Comparison of ENCODE assay signal across 1 cellular context in the genomic region with DNA sequence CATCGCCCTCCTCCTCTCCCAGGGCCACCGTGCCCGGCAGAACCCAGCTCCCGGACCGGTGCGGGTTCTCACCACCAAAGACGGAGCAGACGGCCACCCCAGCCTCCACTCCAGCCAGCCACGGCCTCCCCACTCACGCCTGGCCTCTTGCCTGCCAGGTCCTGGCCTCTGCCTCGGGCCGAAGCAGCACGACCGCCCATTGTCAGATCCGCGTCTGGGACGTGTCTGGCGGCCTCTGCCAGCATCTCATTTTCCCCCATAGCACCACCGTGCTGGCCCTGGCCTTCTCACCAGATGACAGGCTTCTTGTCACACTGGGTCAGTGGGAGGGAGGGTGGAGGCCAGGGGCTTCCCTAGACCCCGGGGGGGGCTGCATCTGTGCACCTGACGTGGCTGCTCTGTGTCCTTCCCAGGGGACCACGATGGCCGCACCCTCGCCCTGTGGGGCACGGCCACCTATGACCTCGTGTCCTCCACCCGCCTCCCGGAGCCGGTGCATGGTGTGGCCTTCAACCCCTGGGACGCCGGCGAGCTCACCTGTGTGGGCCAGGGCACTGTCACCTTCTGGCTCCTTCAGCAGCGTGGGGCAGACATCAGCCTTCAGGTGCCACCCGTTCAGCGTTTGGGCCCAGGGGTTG.
TF ChIP-seq lines count a peak whose summit lies in the region.

No MANE protein-coding gene starts in this region.

TF ChIP-seq in K562, 482 proteins besides CTCF, POLR2A, EP300 and RAD21:
- TF ChIP-seq CEBPB (tag; IDR thresholded peaks at IDR 0.05) (no peak), ESRRB (CRISPR knock-in tag; IDR thresholded peaks at IDR 0.05; ENCODE audit: borderline replicate concordance) (no peak), HDGF (IDR thresholded peaks at IDR 0.05) (peak; percentile 72; the same call in 1 of the 2 replicates), CCNT2 (IDR thresholded peaks at IDR 0.05; ENCODE audit: borderline replicate concordance, extremely low read depth, insufficient read length, low read depth, low read length) (no peak), HEY1 (CRISPR knock-in tag; IDR thresholded peaks at IDR 0.05; ENCODE audit: borderline replicate concordance) (no peak), POLR2G (IDR thresholded peaks at IDR 0.05; ENCODE audit: low read depth, low read length) (peak; percentile 4; the same call in 1 of the 2 replicates), HDAC6 (IDR thresholded peaks at IDR 0.05; ENCODE audit: low read depth, low read length) (no peak), RCOR1 (IDR thresholded peaks at IDR 0.05; ENCODE audit: borderline replicate concordance in 1 of 2, low read depth in 2 of 2, low read length in 2 of 2) (no peak), ZNF316 (IDR thresholded peaks at IDR 0.05) (no peak), MTA2 (IDR thresholded peaks at IDR 0.05; ENCODE audit: low read depth) (no peak), ZNF583 (CRISPR knock-in tag; IDR thresholded peaks at IDR 0.05) (0 out of 2 replicates have a peak, but pooled peaks have one; percentile 31), ZNF224 (CRISPR knock-in tag; IDR thresholded peaks at IDR 0.05) (no peak), POLR2AphosphoS2 (IDR thresholded peaks at IDR 0.05; ENCODE audit: low read length) (no peak), SAFB (IDR thresholded peaks at IDR 0.05; ENCODE audit: borderline replicate concordance, low read depth, low read length) (peak; percentile 9; the same call in 1 of the 2 replicates), HLTF (IDR thresholded peaks at IDR 0.05) (0 out of 2 replicates have a peak, but pooled peaks have one; percentile 25), CBFB (CRISPR knock-in tag; IDR thresholded peaks at IDR 0.05) (0 out of 2 replicates have a peak, but pooled peaks have one; percentile 15), ARID1B (IDR thresholded peaks at IDR 0.05) (no peak), HDAC1 (IDR thresholded peaks at IDR 0.05) (peak in 1 of 2 experiments; percentile 30; a peak in 1 of 4 replicates), HNRNPL (IDR thresholded peaks at IDR 0.05; ENCODE audit: low read depth, low read length) (peak; percentile 50; the same call in 1 of the 2 replicates), ZNF282 (CRISPR knock-in tag; IDR thresholded peaks at IDR 0.05) (0 out of 2 replicates have a peak, but pooled peaks have one; percentile 51), ZNF165 (CRISPR knock-in tag; IDR thresholded peaks at IDR 0.05; ENCODE audit: borderline replicate concordance) (no peak), GATA2 (CRISPR knock-in tag; IDR thresholded peaks at IDR 0.05) (no peak), PHF8 (IDR thresholded peaks at IDR 0.05; ENCODE audit: borderline replicate concordance, low read length) (peak; percentile 54; the same call in 1 of the 2 replicates), DACH1 (IDR thresholded peaks at IDR 0.05; ENCODE audit: partially characterized antibody) (no peak), RBFOX2 (IDR thresholded peaks at IDR 0.05; ENCODE audit: low read depth, low read length) (peak; percentile 8), MTA3 (IDR thresholded peaks at IDR 0.05; ENCODE audit: borderline replicate concordance) (peak; percentile 29; the same call in 1 of the 2 replicates), MCM7 (IDR thresholded peaks at IDR 0.05) (no peak)
- TF ChIP-seq, protein P1, sequence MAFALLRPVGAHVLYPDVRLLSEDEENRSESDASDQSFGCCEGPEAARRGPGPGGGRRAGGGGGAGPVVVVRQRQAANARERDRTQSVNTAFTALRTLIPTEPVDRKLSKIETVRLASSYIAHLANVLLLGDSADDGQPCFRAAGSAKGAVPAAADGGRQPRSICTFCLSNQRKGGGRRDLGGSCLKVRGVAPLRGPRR (CRISPR knock-in tag; IDR thresholded peaks at IDR 0.05), result 0 out of 2 replicates have a peak, but pooled peaks have one; percentile 36
- TF ChIP-seq, protein P2, sequence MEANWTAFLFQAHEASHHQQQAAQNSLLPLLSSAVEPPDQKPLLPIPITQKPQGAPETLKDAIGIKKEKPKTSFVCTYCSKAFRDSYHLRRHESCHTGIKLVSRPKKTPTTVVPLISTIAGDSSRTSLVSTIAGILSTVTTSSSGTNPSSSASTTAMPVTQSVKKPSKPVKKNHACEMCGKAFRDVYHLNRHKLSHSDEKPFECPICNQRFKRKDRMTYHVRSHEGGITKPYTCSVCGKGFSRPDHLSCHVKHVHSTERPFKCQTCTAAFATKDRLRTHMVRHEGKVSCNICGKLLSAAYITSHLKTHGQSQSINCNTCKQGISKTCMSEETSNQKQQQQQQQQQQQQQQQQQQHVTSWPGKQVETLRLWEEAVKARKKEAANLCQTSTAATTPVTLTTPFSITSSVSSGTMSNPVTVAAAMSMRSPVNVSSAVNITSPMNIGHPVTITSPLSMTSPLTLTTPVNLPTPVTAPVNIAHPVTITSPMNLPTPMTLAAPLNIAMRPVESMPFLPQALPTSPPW (CRISPR knock-in tag; IDR thresholded peaks at IDR 0.05), result peak; percentile 65; the same call in 1 of the 2 replicates
- TF ChIP-seq, protein P3, sequence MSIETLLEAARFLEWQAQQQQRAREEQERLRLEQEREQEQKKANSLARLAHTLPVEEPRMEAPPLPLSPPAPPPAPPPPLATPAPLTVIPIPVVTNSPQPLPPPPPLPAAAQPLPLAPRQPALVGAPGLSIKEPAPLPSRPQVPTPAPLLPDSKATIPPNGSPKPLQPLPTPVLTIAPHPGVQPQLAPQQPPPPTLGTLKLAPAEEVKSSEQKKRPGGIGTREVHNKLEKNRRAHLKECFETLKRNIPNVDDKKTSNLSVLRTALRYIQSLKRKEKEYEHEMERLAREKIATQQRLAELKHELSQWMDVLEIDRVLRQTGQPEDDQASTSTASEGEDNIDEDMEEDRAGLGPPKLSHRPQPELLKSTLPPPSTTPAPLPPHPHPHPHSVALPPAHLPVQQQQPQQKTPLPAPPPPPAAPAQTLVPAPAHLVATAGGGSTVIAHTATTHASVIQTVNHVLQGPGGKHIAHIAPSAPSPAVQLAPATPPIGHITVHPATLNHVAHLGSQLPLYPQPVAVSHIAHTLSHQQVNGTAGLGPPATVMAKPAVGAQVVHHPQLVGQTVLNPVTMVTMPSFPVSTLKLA (conservative IDR thresholded peaks at IDR 0.05), result peak in 1 of 2 experiments; percentile 12; a peak in 1 of 4 replicates
- TF ChIP-seq, protein P4, sequence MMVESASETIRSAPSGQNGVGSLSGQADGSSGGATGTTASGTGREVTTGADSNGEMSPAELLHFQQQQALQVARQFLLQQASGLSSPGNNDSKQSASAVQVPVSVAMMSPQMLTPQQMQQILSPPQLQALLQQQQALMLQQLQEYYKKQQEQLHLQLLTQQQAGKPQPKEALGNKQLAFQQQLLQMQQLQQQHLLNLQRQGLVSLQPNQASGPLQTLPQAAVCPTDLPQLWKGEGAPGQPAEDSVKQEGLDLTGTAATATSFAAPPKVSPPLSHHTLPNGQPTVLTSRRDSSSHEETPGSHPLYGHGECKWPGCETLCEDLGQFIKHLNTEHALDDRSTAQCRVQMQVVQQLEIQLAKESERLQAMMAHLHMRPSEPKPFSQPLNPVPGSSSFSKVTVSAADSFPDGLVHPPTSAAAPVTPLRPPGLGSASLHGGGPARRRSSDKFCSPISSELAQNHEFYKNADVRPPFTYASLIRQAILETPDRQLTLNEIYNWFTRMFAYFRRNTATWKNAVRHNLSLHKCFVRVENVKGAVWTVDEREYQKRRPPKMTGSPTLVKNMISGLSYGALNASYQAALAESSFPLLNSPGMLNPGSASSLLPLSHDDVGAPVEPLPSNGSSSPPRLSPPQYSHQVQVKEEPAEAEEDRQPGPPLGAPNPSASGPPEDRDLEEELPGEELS (CRISPR knock-in tag; IDR thresholded peaks at IDR 0.05; ENCODE audit: borderline replicate concordance), result no peak
- TF ChIP-seq, protein P5, sequence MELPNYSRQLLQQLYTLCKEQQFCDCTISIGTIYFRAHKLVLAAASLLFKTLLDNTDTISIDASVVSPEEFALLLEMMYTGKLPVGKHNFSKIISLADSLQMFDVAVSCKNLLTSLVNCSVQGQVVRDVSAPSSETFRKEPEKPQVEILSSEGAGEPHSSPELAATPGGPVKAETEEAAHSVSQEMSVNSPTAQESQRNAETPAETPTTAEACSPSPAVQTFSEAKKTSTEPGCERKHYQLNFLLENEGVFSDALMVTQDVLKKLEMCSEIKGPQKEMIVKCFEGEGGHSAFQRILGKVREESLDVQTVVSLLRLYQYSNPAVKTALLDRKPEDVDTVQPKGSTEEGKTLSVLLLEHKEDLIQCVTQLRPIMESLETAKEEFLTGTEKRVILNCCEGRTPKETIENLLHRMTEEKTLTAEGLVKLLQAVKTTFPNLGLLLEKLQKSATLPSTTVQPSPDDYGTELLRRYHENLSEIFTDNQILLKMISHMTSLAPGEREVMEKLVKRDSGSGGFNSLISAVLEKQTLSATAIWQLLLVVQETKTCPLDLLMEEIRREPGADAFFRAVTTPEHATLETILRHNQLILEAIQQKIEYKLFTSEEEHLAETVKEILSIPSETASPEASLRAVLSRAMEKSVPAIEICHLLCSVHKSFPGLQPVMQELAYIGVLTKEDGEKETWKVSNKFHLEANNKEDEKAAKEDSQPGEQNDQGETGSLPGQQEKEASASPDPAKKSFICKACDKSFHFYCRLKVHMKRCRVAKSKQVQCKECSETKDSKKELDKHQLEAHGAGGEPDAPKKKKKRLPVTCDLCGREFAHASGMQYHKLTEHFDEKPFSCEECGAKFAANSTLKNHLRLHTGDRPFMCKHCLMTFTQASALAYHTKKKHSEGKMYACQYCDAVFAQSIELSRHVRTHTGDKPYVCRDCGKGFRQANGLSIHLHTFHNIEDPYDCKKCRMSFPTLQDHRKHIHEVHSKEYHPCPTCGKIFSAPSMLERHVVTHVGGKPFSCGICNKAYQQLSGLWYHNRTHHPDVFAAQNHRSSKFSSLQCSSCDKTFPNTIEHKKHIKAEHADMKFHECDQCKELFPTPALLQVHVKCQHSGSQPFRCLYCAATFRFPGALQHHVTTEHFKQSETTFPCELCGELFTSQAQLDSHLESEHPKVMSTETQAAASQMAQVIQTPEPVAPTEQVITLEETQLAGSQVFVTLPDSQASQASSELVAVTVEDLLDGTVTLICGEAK (IDR thresholded peaks at IDR 0.05), result 0 out of 2 replicates have a peak, but pooled peaks have one; percentile 11
- TF ChIP-seq, protein P5 (CRISPR knock-in tag; IDR thresholded peaks at IDR 0.05), result no peak
- TF ChIP-seq, protein P6, sequence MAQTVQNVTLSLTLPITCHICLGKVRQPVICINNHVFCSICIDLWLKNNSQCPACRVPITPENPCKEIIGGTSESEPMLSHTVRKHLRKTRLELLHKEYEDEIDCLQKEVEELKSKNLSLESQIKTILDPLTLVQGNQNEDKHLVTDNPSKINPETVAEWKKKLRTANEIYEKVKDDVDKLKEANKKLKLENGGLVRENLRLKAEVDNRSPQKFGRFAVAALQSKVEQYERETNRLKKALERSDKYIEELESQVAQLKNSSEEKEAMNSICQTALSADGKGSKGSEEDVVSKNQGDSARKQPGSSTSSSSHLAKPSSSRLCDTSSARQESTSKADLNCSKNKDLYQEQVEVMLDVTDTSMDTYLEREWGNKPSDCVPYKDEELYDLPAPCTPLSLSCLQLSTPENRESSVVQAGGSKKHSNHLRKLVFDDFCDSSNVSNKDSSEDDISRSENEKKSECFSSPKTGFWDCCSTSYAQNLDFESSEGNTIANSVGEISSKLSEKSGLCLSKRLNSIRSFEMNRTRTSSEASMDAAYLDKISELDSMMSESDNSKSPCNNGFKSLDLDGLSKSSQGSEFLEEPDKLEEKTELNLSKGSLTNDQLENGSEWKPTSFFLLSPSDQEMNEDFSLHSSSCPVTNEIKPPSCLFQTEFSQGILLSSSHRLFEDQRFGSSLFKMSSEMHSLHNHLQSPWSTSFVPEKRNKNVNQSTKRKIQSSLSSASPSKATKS (CRISPR knock-in tag; IDR thresholded peaks at IDR 0.05), result no peak
- TF ChIP-seq, protein P7, sequence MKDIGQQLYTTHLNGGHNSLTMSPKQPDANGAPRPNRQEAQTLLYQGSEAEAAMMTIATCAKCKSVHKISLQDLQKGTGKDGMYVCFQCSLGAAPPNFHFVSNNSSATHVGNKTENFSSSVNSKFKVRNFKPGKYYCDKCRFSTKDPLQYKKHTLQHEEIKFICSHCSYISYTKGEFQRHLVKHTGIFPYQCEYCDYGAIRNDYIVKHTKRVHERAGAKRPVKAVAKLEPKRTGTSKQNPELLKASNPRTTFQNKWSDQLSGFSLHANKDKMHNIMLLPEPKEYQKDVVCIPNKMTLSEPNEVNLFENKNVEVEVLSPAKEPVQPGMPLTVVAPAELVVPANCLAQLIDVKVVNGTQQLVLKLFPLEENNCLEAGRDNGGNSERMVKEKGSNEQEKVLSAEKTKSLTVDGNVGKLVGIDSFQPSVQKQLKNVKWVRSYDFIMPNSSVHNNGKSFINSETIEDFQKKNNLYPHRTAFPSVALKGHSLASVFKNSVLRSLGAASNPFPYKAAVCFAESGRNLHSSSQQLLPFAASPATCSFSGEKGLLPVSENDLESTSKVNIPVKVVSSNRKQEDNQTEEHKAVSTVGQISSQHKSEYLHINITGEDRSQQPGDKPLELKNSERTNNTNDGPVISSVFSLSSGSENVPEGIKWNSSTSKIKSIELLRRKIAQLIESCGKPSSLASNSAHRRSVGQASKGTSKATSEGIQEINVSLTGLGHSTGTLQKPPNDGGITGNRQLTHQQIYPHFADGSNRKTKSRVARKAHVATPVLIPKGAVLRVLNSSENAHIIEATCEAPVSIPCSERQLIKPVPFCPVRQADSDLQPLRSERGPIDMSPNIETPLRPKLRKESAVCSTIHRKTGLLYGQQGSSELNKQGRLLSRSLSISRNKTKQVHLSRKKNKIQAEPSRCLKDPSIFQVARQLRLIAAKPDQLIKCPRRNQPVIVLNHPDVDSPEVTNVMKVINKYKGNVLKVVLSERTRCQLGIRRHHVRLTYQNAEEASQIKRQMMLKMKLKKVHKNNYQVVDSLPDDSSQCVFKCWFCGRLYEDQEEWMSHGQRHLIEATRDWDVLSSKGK (CRISPR knock-in tag; IDR thresholded peaks at IDR 0.05), result no peak
- TF ChIP-seq, protein P8, sequence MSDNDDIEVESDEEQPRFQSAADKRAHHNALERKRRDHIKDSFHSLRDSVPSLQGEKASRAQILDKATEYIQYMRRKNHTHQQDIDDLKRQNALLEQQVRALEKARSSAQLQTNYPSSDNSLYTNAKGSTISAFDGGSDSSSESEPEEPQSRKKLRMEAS (CRISPR knock-in tag; IDR thresholded peaks at IDR 0.05), result peak; percentile 50; the same call in 1 of the 2 replicates
